ENCODE assay signal across 9 cellular contexts in genomic region chr2:136225950-136226835, GRCh38.
DNase-seq lines count a peak whose midpoint lies in the region; ATAC-seq and TF ChIP-seq lines count a peak whose summit lies in the region.
"Had no signal": no experiment of that assay in that cellular context is flagged by ENCODE, and none has a peak within 500 bp of the region (broad histone marks: within the 10 kb centered on the region; RNA-seq: fewer than 3 reads in every experiment).

No MANE protein-coding gene starts in this region.

- H3K9me3 ChIP-seq in trophoblast cell (ENCODE audit: insufficient read depth, low read depth, low read length) (no peaks in the 10 kb centered on the region), prostate gland (no peaks in the 10 kb centered on the region), tibial artery (no peaks in the 10 kb centered on the region)

- no CpG with 5 or more reads among the region's 7 CpGs for WGBS in trophoblast cell (ENCODE audit: extremely low coverage, insufficient coverage, insufficient read length)
- WGBS in prostate gland, result 42% methylated on average over 7 of the region's 7 CpGs

- H3K9ac ChIP-seq in trophoblast cell (ENCODE audit: low read length), result no peak overlapping the region

- no peaks in the 10 kb centered on the region for H3K79me2 ChIP-seq in trophoblast cell (ENCODE audit: control insufficient read depth, insufficient read depth, low read length, poor library complexity)

- no peak overlapping the region for H3K27ac ChIP-seq in trophoblast cell (ENCODE audit: low read depth, low read length)
- no peak overlapping the region for H3K27ac ChIP-seq in prostate gland
- H3K27ac ChIP-seq in tibial artery, result no peak overlapping the region

- ATAC-seq in GM18505 (IDR thresholded peaks at IDR 0.05; ENCODE audit: unreplicated experiment) (peak; percentile 61), GM21619 (IDR thresholded peaks at IDR 0.05; ENCODE audit: unreplicated experiment) (peak; percentile 80)

- TF ChIP-seq POLR2A in GM18505 (IDR thresholded peaks at IDR 0.05; ENCODE audit: borderline replicate concordance, extremely low read depth, insufficient read depth, insufficient read length) (no peak), prostate gland (IDR thresholded peaks at IDR 0.05) (no peak)

- TF ChIP-seq CTCF in prostate gland (IDR thresholded peaks at IDR 0.05) (no peak), tibial artery (IDR thresholded peaks at IDR 0.05) (no peak)

- H3K4me1 ChIP-seq in trophoblast cell (ENCODE audit: control insufficient read depth in 1 of 2, insufficient read depth in 2 of 2, low read length in 2 of 2) (peaks cover 9 to 14% of the 10 kb centered on the region in 2 experiments), prostate gland (replicated peaks) (no peaks in the 10 kb centered on the region), tibial artery (no peaks in the 10 kb centered on the region)

- no peak overlapping the region for H3K14ac ChIP-seq in trophoblast cell (ENCODE audit: low read length)

- H4K8ac ChIP-seq in trophoblast cell (ENCODE audit: low read depth, low read length), result no peak overlapping the region

- no peaks in the 10 kb centered on the region for H3K27me3 ChIP-seq in trophoblast cell (ENCODE audit: insufficient read depth, low read length)
- H3K27me3 ChIP-seq in prostate gland (replicated peaks; ENCODE audit: insufficient read depth), result no peaks in the 10 kb centered on the region
- H3K27me3 ChIP-seq in tibial artery, result peaks cover 0 to 3% of the 10 kb centered on the region in 2 donors

- H2BK5ac ChIP-seq in trophoblast cell (ENCODE audit: low read depth, low read length, poor library complexity), result no peak overlapping the region

- no peak overlapping the region for H3K23ac ChIP-seq in trophoblast cell (ENCODE audit: low read length)

- no peak overlapping the region for H2AFZ ChIP-seq in trophoblast cell (ENCODE audit: insufficient read depth, low read length, poor library complexity)

- no peak overlapping the region for H4K12ac ChIP-seq in trophoblast cell (ENCODE audit: low read depth, low read length)

- no peak overlapping the region for H3K4me3 ChIP-seq in trophoblast cell (ENCODE audit: low read depth, low read length)
- no peak overlapping the region for H3K4me3 ChIP-seq in prostate gland
- H3K4me3 ChIP-seq in tibial artery, result no peak overlapping the region

- no peak overlapping the region for H3K18ac ChIP-seq in trophoblast cell (ENCODE audit: low read length)

- no peak overlapping the region for H3K4me2 ChIP-seq in trophoblast cell (ENCODE audit: low read length)

- H2AK5ac ChIP-seq in trophoblast cell (ENCODE audit: low read length), result no peak overlapping the region

- intact Hi-C loops in prostate gland (cut with DNase I), result no loop called here
- intact Hi-C loops in tibial artery (cut with DNase I; ENCODE audit: low total_unique reads), result no loop called here

- H3K36me3 ChIP-seq in trophoblast cell (ENCODE audit: control insufficient read depth in 1 of 2, insufficient read depth in 2 of 2, low read length in 2 of 2) (no peaks in the 10 kb centered on the region), prostate gland (no peaks in the 10 kb centered on the region), tibial artery (no peaks in the 10 kb centered on the region)

- no peak overlapping the region for H2BK120ac ChIP-seq in trophoblast cell (ENCODE audit: insufficient read depth, low read length, poor library complexity)

- no peaks in the 10 kb centered on the region for H3K79me1 ChIP-seq in trophoblast cell (ENCODE audit: low read length)

- H3K4ac ChIP-seq in trophoblast cell (ENCODE audit: low read depth, low read length), result no peak overlapping the region

- H2BK12ac ChIP-seq in trophoblast cell (ENCODE audit: low read length), result no peak overlapping the region

- DNase-seq in NCI-H2171 (lab: John Stamatoyannopoulos, UW) (peak; percentile 18), medulla oblongata (ENCODE audit: extremely low spot score) (peak; percentile 56), trophoblast cell (no peak), prostate gland (ENCODE audit: low spot score) (no peak), tibial artery (no peak)
- no peak for DNase-seq in stimulated activated CD4-positive, alpha-beta T cell treated with anti-CD3 and anti-CD28 coated beads, Interleukin-2, amount 100 ng/mL, for 24 hours
- DNase-seq: NCI-H1105 had no signal

- no peak overlapping the region for H4K91ac ChIP-seq in trophoblast cell (ENCODE audit: low read depth, low read length)

Comparison
In these comparisons a context has a peak if more than half of its experiments do, and no peak if none do; other contexts are left out.
1. DNase-seq: peak in NCI-H2171 (single experiment) and medulla oblongata (single experiment); none in trophoblast cell (0 of 2), prostate gland (single experiment), tibial artery (0 of 2) and stimulated activated CD4-positive, alpha-beta T cell treated with anti-CD3 and anti-CD28 coated beads, Interleukin-2, amount 100 ng/mL, for 24 hours (0 of 2).